10 cellular contexts compared by ENCODE assay signal in the genomic region with DNA sequence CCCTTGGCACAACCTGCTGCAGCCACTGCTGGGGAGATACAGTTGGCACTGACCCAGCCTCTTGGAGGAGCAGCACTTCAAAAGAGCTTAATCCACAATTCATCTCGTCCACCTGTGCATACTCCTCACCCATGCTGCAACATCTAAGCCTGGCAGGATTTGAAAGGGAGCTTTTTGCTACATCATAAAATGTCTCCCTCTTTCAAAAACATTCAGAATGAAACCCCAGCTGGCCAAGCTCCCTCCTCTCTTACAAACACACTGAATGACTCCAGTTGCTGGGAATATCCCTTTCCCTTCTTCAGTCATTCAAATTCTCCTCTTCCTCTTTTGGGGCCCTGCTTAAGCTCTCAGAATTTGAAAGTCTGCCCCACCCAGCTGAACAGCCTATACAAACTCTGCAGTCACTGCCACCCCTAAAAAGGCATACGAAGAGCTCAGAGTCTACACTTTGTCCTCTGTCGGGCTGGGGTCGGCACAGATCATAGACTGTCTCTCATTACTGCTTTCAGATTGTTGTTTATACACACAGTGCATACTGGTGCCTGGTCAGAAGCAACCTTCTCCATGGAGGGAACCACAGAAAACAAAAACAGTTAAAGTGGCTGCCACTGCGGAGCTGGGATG. TPM values are rescaled to one million over a fixed set of nuclear protein-coding genes. Genes with fewer than 3 reads are reported as not detected.
A peak's percentile ranks its signal among the peaks of the same experiment; 100 is the strongest.
DNase-seq lines count a peak whose midpoint lies in the region; ATAC-seq and TF ChIP-seq lines count a peak whose summit lies in the region.
"Had no signal": no experiment of that assay in that cellular context is flagged by ENCODE, and none has a peak within 500 bp of the region (broad histone marks: within the 10 kb centered on the region; RNA-seq: fewer than 3 reads in every experiment).

No MANE protein-coding gene starts in this region.

- TF ChIP-seq CTCF in CD8-positive, alpha-beta T cell (IDR thresholded peaks at IDR 0.05): no peak
- TF ChIP-seq CTCF in left ventricle myocardium inferior (IDR thresholded peaks at IDR 0.05; ENCODE audit: borderline replicate concordance) (no peak), type B pancreatic cell (conservative IDR thresholded peaks at IDR 0.05) (no peak)

- H3K9me3 ChIP-seq in CD8-positive, alpha-beta T cell (ENCODE audit: low read length): no peaks in the 10 kb centered on the region
- H3K9me3 ChIP-seq in NT2/D1 (ENCODE audit: insufficient read depth, low read length) (no peaks in the 10 kb centered on the region), left ventricle myocardium inferior (replicated peaks) (no peaks in the 10 kb centered on the region)

- peaks cover 21% of the 10 kb centered on the region for H3K36me3 ChIP-seq in CD8-positive, alpha-beta T cell (ENCODE audit: insufficient read depth, low read length)
- H3K36me3 ChIP-seq in NT2/D1 (ENCODE audit: insufficient read depth, insufficient read length, low read length) (peaks cover 66% of the 10 kb centered on the region), left ventricle myocardium inferior (peaks cover 70% of the 10 kb centered on the region)

- H3K4me3 ChIP-seq in CD8-positive, alpha-beta T cell (ENCODE audit: low read depth, low read length): no peak overlapping the region
- H3K4me3 ChIP-seq in NT2/D1 (ENCODE audit: insufficient read length, low read depth): no peak overlapping the region
- H3K4me3 ChIP-seq in left ventricle myocardium inferior: no peak overlapping the region

- no peak for DNase-seq in CD8-positive, alpha-beta T cell
- DNase-seq in NT2/D1 (ENCODE audit: low read depth, low spot score): peak; percentile 35
- no peak for DNase-seq in left ventricle myocardium inferior
- no peak for DNase-seq in DMS53 (lab: John Stamatoyannopoulos, UW)
- no peak for DNase-seq in NCI-H226
- DNase-seq in type B pancreatic cell (ENCODE audit: extremely low spot score, unreplicated experiment): no peak
- DNase-seq: islet precursor cell; stimulated activated CD4-positive, alpha-beta T cell treated with anti-CD3 and anti-CD28 coated beads, Interleukin-4, amount 100 ng/mL, for 24 hours had no signal

- H3K27me3 ChIP-seq in CD8-positive, alpha-beta T cell (ENCODE audit: insufficient read depth, low read length): no peaks in the 10 kb centered on the region
- H3K27me3 ChIP-seq in NT2/D1 (ENCODE audit: insufficient read depth, insufficient read length): no peaks in the 10 kb centered on the region
- no peaks in the 10 kb centered on the region for H3K27me3 ChIP-seq in left ventricle myocardium inferior (ENCODE audit: low read depth)

- peaks cover 79% of the 10 kb centered on the region for H3K36me3 Mint-ChIP-seq in CD8-positive, alpha-beta T cell
- H3K36me3 Mint-ChIP-seq in type B pancreatic cell: peaks cover 22% of the 10 kb centered on the region

- POLR2A ChIA-PET in CD8-positive, alpha-beta T cell (lab: Charles Lee): no interaction called here

- peaks cover 8% of the 10 kb centered on the region for H3K4me1 Mint-ChIP-seq in CD8-positive, alpha-beta T cell (ENCODE audit: low read depth)
- peaks cover 5% of the 10 kb centered on the region for H3K4me1 Mint-ChIP-seq in type B pancreatic cell (ENCODE audit: unreplicated experiment)

- ATAC-seq in CD8-positive, alpha-beta T cell: no peak
- ATAC-seq in GM21447 (IDR thresholded peaks at IDR 0.05; ENCODE audit: unreplicated experiment) (peak; percentile 72), GM21723 (IDR thresholded peaks at IDR 0.05; ENCODE audit: unreplicated experiment) (no peak)

- H3K4me1 ChIP-seq in CD8-positive, alpha-beta T cell (ENCODE audit: insufficient read depth, low read length): no peaks in the 10 kb centered on the region
- peaks cover 4% of the 10 kb centered on the region for H3K4me1 ChIP-seq in NT2/D1 (ENCODE audit: insufficient read depth, insufficient read length)
- H3K4me1 ChIP-seq in left ventricle myocardium inferior: peaks cover 52% of the 10 kb centered on the region

- no peaks in the 10 kb centered on the region for H3K27me3 Mint-ChIP-seq in CD8-positive, alpha-beta T cell (ENCODE audit: low read depth)
- no peaks in the 10 kb centered on the region for H3K27me3 Mint-ChIP-seq in type B pancreatic cell

- CTCF ChIA-PET in CD8-positive, alpha-beta T cell (lab: Charles Lee): no interaction called here

- H3K9me3 Mint-ChIP-seq in CD8-positive, alpha-beta T cell: no peaks in the 10 kb centered on the region
- H3K9me3 Mint-ChIP-seq in type B pancreatic cell: no peaks in the 10 kb centered on the region

- no peak overlapping the region for H3K4me3 Mint-ChIP-seq in CD8-positive, alpha-beta T cell
- H3K4me3 Mint-ChIP-seq in type B pancreatic cell: no peak overlapping the region

- peak overlapping the region; percentile 56 for H3K9ac ChIP-seq in NT2/D1 (ENCODE audit: insufficient read length, low read depth)

- intact Hi-C loops in CD8-positive, alpha-beta T cell (cut with DNase I, micrococcal nuclease): no loop called here
- intact Hi-C loops in left ventricle myocardium inferior (cut with micrococcal nuclease): no loop called here

- peak overlapping the region; percentile 10 for H3K27ac Mint-ChIP-seq in CD8-positive, alpha-beta T cell
- no peak overlapping the region for H3K27ac Mint-ChIP-seq in type B pancreatic cell

- no peak overlapping the region for H3K27ac ChIP-seq in CD8-positive, alpha-beta T cell (ENCODE audit: low read depth, low read length)
- peak overlapping the region; percentile 66 for H3K27ac ChIP-seq in left ventricle myocardium inferior (replicated peaks)

RNA-seq across cellular contexts. Expression of gene C5orf15, which starts 8.8 kb away (rescaled TPM):
- 10 to 100 TPM; 12.4 to 13.0 TPM for total RNA-seq in CD8-positive, alpha-beta T cell
- total RNA-seq in left ventricle myocardium inferior (34.4 TPM), type B pancreatic cell (ENCODE audit: low replicate concordance) (47.2 and 49.6 TPM in 2 replicates)

RNA-seq across cellular contexts. Expression of gene VDAC1, which starts 27.5 kb away (rescaled TPM):
- 10 to 100 TPM; 68.1 to 71.1 TPM for total RNA-seq in CD8-positive, alpha-beta T cell
- total RNA-seq in left ventricle myocardium inferior (501 TPM), type B pancreatic cell (ENCODE audit: low replicate concordance) (186 and 219 TPM in 2 replicates)
